8 cellular contexts compared by ENCODE assay signal in genomic region chr1:98468111-98468717, GRCh38.
DNase-seq lines count a peak whose midpoint lies in the region; ATAC-seq and TF ChIP-seq lines count a peak whose summit lies in the region.

No MANE protein-coding gene starts in this region.

- H3K27me3 ChIP-seq in cardiac muscle cell, result no peaks in the 10 kb centered on the region

- peak; percentile 53 to 87 for DNase-seq in cardiac muscle cell (ENCODE audit: low read depth in 1 of 2, low spot score in 1 of 2)
- DNase-seq in Right ventricle myocardium superior, result no peak
- peak; percentile 60 for DNase-seq in NCI-H1694 (lab: John Stamatoyannopoulos, UW)
- peak; percentile 64 for DNase-seq in astrocyte of the cerebellum (ENCODE audit: low read depth)
- peak; percentile 57 for DNase-seq in kidney tubule cell (ENCODE audit: low spot score)
- DNase-seq in stimulated activated naive CD4-positive, alpha-beta T cell treated with Interleukin-2 at 50 U/mL for 16 hours (lab: John Stamatoyannopoulos, UW), result no peak
- DNase-seq in activated naive CD4-positive, alpha-beta T cell treated with Interleukin-2 at 50 U/mL for 16 hours, result no peak

- no peaks in the 10 kb centered on the region for H3K36me3 ChIP-seq in cardiac muscle cell

- ATAC-seq in Right ventricle myocardium superior (ENCODE audit: poor library complexity) (no peak), HG03378 (IDR thresholded peaks at IDR 0.05; ENCODE audit: unreplicated experiment) (no peak)

- H3K4me3 ChIP-seq in cardiac muscle cell (no peak overlapping the region), astrocyte of the cerebellum (ENCODE audit: low read depth, low read length) (no peak overlapping the region)

- no peak overlapping the region for H3K27ac ChIP-seq in cardiac muscle cell

- TF ChIP-seq CTCF in cardiac muscle cell (IDR thresholded peaks at IDR 0.05; ENCODE audit: low read depth, low read length) (peak; percentile 84), astrocyte of the cerebellum (IDR thresholded peaks at IDR 0.05; ENCODE audit: low read depth, low read length, missing control alignments) (peak; percentile 70)

- intact Hi-C loops in Right ventricle myocardium superior (cut with DNase I), result no loop called here

- in situ Hi-C loops in astrocyte of the cerebellum (cut with HindIII; ENCODE audit: low sequenced_read_pairs), result loop anchor here (5.0 to 25.0 kb wide), 2 partner anchors 131 to 411 kb away; no protein-coding TSS in a partner anchor

- H3K9me3 ChIP-seq in cardiac muscle cell (ENCODE audit: low read depth), result no peaks in the 10 kb centered on the region

- H3K4me1 ChIP-seq in cardiac muscle cell (ENCODE audit: low read depth), result no peaks in the 10 kb centered on the region

Comparison
In these comparisons a context has a peak if more than half of its experiments do, and no peak if none do; other contexts are left out.
1. DNase-seq: peak in cardiac muscle cell (2 of 2), NCI-H1694 (single experiment), astrocyte of the cerebellum (single experiment) and kidney tubule cell (single experiment); none in Right ventricle myocardium superior (single experiment), stimulated activated naive CD4-positive, alpha-beta T cell treated with Interleukin-2 at 50 U/mL for 16 hours (single experiment) and activated naive CD4-positive, alpha-beta T cell treated with Interleukin-2 at 50 U/mL for 16 hours (single experiment).